Comparison of ENCODE assay signal across 36 cellular contexts in genomic region chr7:155147172-155147571, GRCh38.
"Had no signal": no experiment of that assay in that cellular context is flagged by ENCODE, and none has a peak within 500 bp of the region (broad histone marks: within the 10 kb centered on the region; RNA-seq: fewer than 3 reads in every experiment).

No MANE protein-coding gene starts in this region.

- DNase-seq: Kasumi-1, MG63, MM.1S, MV-4-11, NCI-H1048, NCI-H1092, NCI-H1092 treated with DMSO at 0.1 percent for 48 hours, NCI-H1105, NCI-H1105 treated with DMSO at 0.1 percent for 48 hours, NCI-H1417, NCI-H1417 treated with DMSO at 0.1 percent for 48 hours, NCI-H1436, NCI-H1436 treated with DMSO at 0.1 percent for 48 hours, NCI-H146, NCI-H1694, NCI-H1694 treated with DMSO at 0.1 percent for 48 hours, NCI-H187, NCI-H187 treated with DMSO at 0.1 percent for 48 hours, NCI-H1930, NCI-H2029, NCI-H2029 treated with DMSO at 0.1 percent for 48 hours, NCI-H2081, NCI-H2081 treated with DMSO at 0.1 percent for 48 hours, NCI-H2107, NCI-H2171, NCI-H2171 treated with DMSO at 0.1 percent for 48 hours, NCI-H2227 treated with DMSO at 0.1 percent for 48 hours, NCI-H226, NCI-H345, NCI-H446, NCI-H446 treated with DMSO at 0.1 percent for 48 hours, NCI-H510A, NCI-H510A treated with DMSO at 0.1 percent for 48 hours, NCI-H524, NCI-H524 treated with DMSO at 0.1 percent for 48 hours, NCI-H526 had no signal

- H3K9me3 ChIP-seq: MG63 had no signal

- H3K4me3 ChIP-seq: MG63 had no signal

- H3K27me3 ChIP-seq: MG63 had no signal

- H3K36me3 ChIP-seq: MG63 had no signal
